Comparison of ENCODE assay signal across 17 cellular contexts in genomic region chr10:58104419-58104818, GRCh38.
"Had no signal": no experiment of that assay in that cellular context is flagged by ENCODE, and none has a peak within 500 bp of the region (broad histone marks: within the 10 kb centered on the region; RNA-seq: fewer than 3 reads in every experiment).

No MANE protein-coding gene starts in this region.

- H3K4me1 ChIP-seq: foreskin keratinocyte, psoas muscle, right lobe of liver, stomach had no signal

- H3K4me3 ChIP-seq: cardiac muscle cell, dorsolateral prefrontal cortex, psoas muscle, right lobe of liver, stomach had no signal

- H3K9me3 ChIP-seq: psoas muscle, right lobe of liver had no signal

- H3K27ac Mint-ChIP-seq: activated naive CD8-positive, alpha-beta T cell treated with anti-CD3 and anti-CD28 coated beads, Interleukin-2, amount 50 U/mL, for 24 hours; activated T-helper 1 cell treated with anti-CD3 and anti-CD28 coated beads, Interleukin-12 subunit alpha, Interleukin-12 subunit beta, Interleukin-2, Interleukin-4 antibody, amounts not matched to agents 30 ng/mL and 10 ng/mL and 1 ng/mL, durations not matched to agents 14 hours and 24 hours and 36 hours; T-helper 17 cell; WTC11 had no signal

- H3K27me3 ChIP-seq: cardiac muscle cell, dorsolateral prefrontal cortex, foreskin keratinocyte, right lobe of liver, stomach had no signal

- H3K4me1 Mint-ChIP-seq: activated naive CD8-positive, alpha-beta T cell treated with anti-CD3 and anti-CD28 coated beads, Interleukin-2, amount 50 U/mL, for 24 hours; nephron had no signal

- H3K4me3 Mint-ChIP-seq: activated naive CD8-positive, alpha-beta T cell treated with anti-CD3 and anti-CD28 coated beads, Interleukin-2, amount 50 U/mL, for 24 hours; activated T-helper 1 cell treated with anti-CD3 and anti-CD28 coated beads, Interleukin-12 subunit alpha, Interleukin-12 subunit beta, Interleukin-2, Interleukin-4 antibody, amounts not matched to agents 30 ng/mL and 10 ng/mL and 1 ng/mL, durations not matched to agents 14 hours and 24 hours and 36 hours; nephron; T-helper 17 cell; WTC11 had no signal

- H3K27ac ChIP-seq: cardiac muscle cell, dorsolateral prefrontal cortex, foreskin keratinocyte, psoas muscle, right lobe of liver, stomach had no signal

- DNase-seq: activated CD4-positive, alpha-beta T cell treated with anti-CD3 and anti-CD28 coated beads for 48 hours; activated CD8-positive, alpha-beta memory T cell treated with anti-CD3 and anti-CD28 coated beads for 24 hours; activated naive CD4-positive, alpha-beta T cell; activated naive CD8-positive, alpha-beta T cell treated with anti-CD3 and anti-CD28 coated beads, Interleukin-2, amount 50 U/mL, for 24 hours; dorsolateral prefrontal cortex; foreskin keratinocyte; glutamatergic neuron; mesendoderm; psoas muscle; right lobe of liver; stimulated activated CD4-positive, alpha-beta T cell treated with anti-CD3 and anti-CD28 coated beads, Interleukin-1b, Interleukin-23, amount 100 ng/mL, for 48 hours; stomach; T-helper 17 cell had no signal

- H3K36me3 ChIP-seq: cardiac muscle cell, right lobe of liver, stomach had no signal

- H3K9me3 Mint-ChIP-seq: activated naive CD8-positive, alpha-beta T cell treated with anti-CD3 and anti-CD28 coated beads, Interleukin-2, amount 50 U/mL, for 24 hours; activated T-helper 1 cell treated with anti-CD3 and anti-CD28 coated beads, Interleukin-12 subunit alpha, Interleukin-12 subunit beta, Interleukin-2, Interleukin-4 antibody, amounts not matched to agents 30 ng/mL and 10 ng/mL and 1 ng/mL, durations not matched to agents 14 hours and 24 hours and 36 hours had no signal
